Comparison of ENCODE assay signal across 1 cellular context in the genomic region with DNA sequence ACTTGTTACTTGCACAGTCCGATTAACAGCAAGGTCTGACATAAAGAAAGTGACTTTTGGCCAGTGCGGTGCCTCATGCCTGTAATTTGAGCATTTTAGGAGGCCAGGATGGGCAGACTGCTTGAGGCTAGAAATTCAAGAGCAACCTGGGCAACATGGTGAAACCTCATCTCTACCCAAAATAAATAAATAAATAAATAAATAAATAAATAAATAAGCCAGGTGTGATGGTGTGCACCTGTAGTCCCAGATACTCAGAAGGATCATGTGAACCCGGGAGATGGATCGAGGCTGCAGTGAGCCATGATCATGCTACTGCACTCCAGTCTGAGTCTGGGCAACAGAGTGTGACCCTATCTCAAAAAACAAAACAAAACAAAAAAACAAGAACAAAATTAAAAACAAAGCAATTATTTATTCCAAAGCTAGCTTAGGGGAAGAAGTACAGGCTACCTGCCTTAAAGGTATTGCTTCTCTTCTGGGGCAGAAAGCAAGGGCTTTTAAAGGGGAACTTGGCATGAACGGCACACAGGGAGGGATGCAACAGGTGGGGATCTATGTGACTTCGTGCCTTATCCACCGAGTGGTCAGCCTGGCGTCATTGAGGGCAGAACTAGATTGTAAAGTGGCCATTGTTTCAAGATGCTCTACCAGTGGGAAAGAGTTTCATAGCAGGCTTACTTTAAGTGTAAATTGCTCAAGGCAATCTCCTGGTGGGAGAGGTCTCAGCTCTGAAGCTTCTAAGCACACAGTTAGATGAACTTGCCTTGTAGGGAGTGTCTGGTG.
A peak's percentile ranks its signal among the peaks of the same experiment; 100 is the strongest.
TF ChIP-seq lines count a peak whose summit lies in the region.

No MANE protein-coding gene starts in this region.

TF ChIP-seq in HEK293, 187 proteins besides CTCF, POLR2A, EP300 and RAD21 (continued from another document):
- no peak for TF ChIP-seq ZNF350 (tag by site-specific recombination; IDR thresholded peaks at IDR 0.05)
- TF ChIP-seq ZNF510 (tag by site-specific recombination; IDR thresholded peaks at IDR 0.05; ENCODE audit: insufficient replicate concordance), result peak; percentile 42
- no peak for TF ChIP-seq ZNF521 (tag by site-specific recombination; IDR thresholded peaks at IDR 0.05)
- no peak for TF ChIP-seq ZNF830 (tag by site-specific recombination; IDR thresholded peaks at IDR 0.05; ENCODE audit: low read depth)
- TF ChIP-seq ZNF19 (tag by site-specific recombination; IDR thresholded peaks at IDR 0.05; ENCODE audit: low read depth), result no peak
- TF ChIP-seq SALL2 (tag by site-specific recombination; IDR thresholded peaks at IDR 0.05; ENCODE audit: borderline replicate concordance), result no peak
- TF ChIP-seq ZNF600 (tag by site-specific recombination; IDR thresholded peaks at IDR 0.05), result no peak
- TF ChIP-seq ZSCAN5A (tag by site-specific recombination; IDR thresholded peaks at IDR 0.05), result no peak
- peak; percentile 71; the same call in 1 of the 2 replicates for TF ChIP-seq ZNF394 (tag by site-specific recombination; IDR thresholded peaks at IDR 0.05; ENCODE audit: borderline replicate concordance)
- TF ChIP-seq, protein P1, sequence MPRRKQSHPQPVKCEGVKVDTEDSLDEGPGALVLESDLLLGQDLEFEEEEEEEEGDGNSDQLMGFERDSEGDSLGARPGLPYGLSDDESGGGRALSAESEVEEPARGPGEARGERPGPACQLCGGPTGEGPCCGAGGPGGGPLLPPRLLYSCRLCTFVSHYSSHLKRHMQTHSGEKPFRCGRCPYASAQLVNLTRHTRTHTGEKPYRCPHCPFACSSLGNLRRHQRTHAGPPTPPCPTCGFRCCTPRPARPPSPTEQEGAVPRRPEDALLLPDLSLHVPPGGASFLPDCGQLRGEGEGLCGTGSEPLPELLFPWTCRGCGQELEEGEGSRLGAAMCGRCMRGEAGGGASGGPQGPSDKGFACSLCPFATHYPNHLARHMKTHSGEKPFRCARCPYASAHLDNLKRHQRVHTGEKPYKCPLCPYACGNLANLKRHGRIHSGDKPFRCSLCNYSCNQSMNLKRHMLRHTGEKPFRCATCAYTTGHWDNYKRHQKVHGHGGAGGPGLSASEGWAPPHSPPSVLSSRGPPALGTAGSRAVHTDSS (tag by site-specific recombination; IDR thresholded peaks at IDR 0.05), result no peak
- 0 out of 2 replicates have a peak, but pooled peaks have one; percentile 24 for TF ChIP-seq ZNF223 (tag by site-specific recombination; IDR thresholded peaks at IDR 0.05)
- TF ChIP-seq ZNF645 (tag by site-specific recombination; IDR thresholded peaks at IDR 0.05), result no peak
- peak; percentile 16 for TF ChIP-seq ZNF654 (tag by site-specific recombination; IDR thresholded peaks at IDR 0.05; ENCODE audit: low read depth)
- no peak for TF ChIP-seq SP7 (tag by site-specific recombination; IDR thresholded peaks at IDR 0.05)
- TF ChIP-seq ZNF155 (tag by site-specific recombination; IDR thresholded peaks at IDR 0.05), result no peak
- no peak for TF ChIP-seq SETDB1 (IDR thresholded peaks at IDR 0.05; ENCODE audit: insufficient read length, low read length)
- TF ChIP-seq, protein P2, sequence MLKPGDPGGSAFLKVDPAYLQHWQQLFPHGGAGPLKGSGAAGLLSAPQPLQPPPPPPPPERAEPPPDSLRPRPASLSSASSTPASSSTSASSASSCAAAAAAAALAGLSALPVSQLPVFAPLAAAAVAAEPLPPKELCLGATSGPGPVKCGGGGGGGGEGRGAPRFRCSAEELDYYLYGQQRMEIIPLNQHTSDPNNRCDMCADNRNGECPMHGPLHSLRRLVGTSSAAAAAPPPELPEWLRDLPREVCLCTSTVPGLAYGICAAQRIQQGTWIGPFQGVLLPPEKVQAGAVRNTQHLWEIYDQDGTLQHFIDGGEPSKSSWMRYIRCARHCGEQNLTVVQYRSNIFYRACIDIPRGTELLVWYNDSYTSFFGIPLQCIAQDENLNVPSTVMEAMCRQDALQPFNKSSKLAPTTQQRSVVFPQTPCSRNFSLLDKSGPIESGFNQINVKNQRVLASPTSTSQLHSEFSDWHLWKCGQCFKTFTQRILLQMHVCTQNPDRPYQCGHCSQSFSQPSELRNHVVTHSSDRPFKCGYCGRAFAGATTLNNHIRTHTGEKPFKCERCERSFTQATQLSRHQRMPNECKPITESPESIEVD (tag by site-specific recombination; IDR thresholded peaks at IDR 0.05), result no peak
- TF ChIP-seq ZNF585B (tag by site-specific recombination; IDR thresholded peaks at IDR 0.05), result no peak
- TF ChIP-seq ZNF558 (tag by site-specific recombination; IDR thresholded peaks at IDR 0.05), result 0 out of 2 replicates have a peak, but pooled peaks have one; percentile 30
- TF ChIP-seq ZXDB (tag by site-specific recombination; IDR thresholded peaks at IDR 0.05), result 0 out of 2 replicates have a peak, but pooled peaks have one; percentile 13
- no peak for TF ChIP-seq ZNF274 (IDR thresholded peaks at IDR 0.05; ENCODE audit: low read length)
- TF ChIP-seq ZNF274 (tag by site-specific recombination; IDR thresholded peaks at IDR 0.05; ENCODE audit: borderline replicate concordance), result no peak
- no peak for TF ChIP-seq ZNF148 (tag by site-specific recombination; IDR thresholded peaks at IDR 0.05; ENCODE audit: borderline replicate concordance)
- no peak for TF ChIP-seq ZNF658 (tag by site-specific recombination; IDR thresholded peaks at IDR 0.05)
- TF ChIP-seq ZNF433 (tag by site-specific recombination; IDR thresholded peaks at IDR 0.05; ENCODE audit: low read depth), result peak; percentile 67; the same call in 1 of the 2 replicates
- peak; percentile 93 for TF ChIP-seq SCRT2 (tag by site-specific recombination; IDR thresholded peaks at IDR 0.05)
- no peak for TF ChIP-seq ZNF174 (tag by site-specific recombination; IDR thresholded peaks at IDR 0.05)
- TF ChIP-seq, protein P3, sequence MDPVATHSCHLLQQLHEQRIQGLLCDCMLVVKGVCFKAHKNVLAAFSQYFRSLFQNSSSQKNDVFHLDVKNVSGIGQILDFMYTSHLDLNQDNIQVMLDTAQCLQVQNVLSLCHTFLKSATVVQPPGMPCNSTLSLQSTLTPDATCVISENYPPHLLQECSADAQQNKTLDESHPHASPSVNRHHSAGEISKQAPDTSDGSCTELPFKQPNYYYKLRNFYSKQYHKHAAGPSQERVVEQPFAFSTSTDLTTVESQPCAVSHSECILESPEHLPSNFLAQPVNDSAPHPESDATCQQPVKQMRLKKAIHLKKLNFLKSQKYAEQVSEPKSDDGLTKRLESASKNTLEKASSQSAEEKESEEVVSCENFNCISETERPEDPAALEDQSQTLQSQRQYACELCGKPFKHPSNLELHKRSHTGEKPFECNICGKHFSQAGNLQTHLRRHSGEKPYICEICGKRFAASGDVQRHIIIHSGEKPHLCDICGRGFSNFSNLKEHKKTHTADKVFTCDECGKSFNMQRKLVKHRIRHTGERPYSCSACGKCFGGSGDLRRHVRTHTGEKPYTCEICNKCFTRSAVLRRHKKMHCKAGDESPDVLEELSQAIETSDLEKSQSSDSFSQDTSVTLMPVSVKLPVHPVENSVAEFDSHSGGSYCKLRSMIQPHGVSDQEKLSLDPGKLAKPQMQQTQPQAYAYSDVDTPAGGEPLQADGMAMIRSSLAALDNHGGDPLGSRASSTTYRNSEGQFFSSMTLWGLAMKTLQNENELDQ (tag by site-specific recombination; IDR thresholded peaks at IDR 0.05; ENCODE audit: low read depth), result no peak
- TF ChIP-seq ZNF747 (tag by site-specific recombination; IDR thresholded peaks at IDR 0.05), result no peak
- TF ChIP-seq, protein P4, sequence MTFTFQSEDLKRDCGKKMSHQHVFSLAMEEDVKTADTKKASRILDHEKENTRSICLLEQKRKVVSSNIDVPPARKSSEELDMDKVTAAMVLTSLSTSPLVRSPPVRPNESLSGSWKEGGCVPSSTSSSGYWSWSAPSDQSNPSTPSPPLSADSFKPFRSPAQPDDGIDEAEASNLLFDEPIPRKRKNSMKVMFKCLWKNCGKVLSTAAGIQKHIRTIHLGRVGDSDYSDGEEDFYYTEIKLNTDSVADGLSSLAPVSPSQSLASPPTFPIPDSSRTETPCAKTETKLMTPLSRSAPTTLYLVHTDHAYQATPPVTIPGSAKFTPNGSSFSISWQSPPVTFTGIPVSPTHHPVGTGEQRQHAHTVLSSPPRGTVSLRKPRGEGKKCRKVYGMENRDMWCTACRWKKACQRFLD (tag by site-specific recombination; IDR thresholded peaks at IDR 0.05), result no peak
- TF ChIP-seq ZNF175 (tag by site-specific recombination; IDR thresholded peaks at IDR 0.05), result no peak
- TF ChIP-seq ZNF610 (tag by site-specific recombination; IDR thresholded peaks at IDR 0.05; ENCODE audit: borderline replicate concordance), result no peak
- TF ChIP-seq ZNF23 (tag by site-specific recombination; IDR thresholded peaks at IDR 0.05; ENCODE audit: borderline replicate concordance), result no peak
- TF ChIP-seq ZNF664 (tag by site-specific recombination; IDR thresholded peaks at IDR 0.05), result 0 out of 2 replicates have a peak, but pooled peaks have one; percentile 34
- no peak for TF ChIP-seq ZNF114 (tag by site-specific recombination; IDR thresholded peaks at IDR 0.05)
- no peak for TF ChIP-seq PRDM4 (tag by site-specific recombination; IDR thresholded peaks at IDR 0.05)
